Comparison of ENCODE assay signal across 8 cellular contexts in genomic region chr2:64839844-64840243, GRCh38.
DNase-seq lines count a peak whose midpoint lies in the region; ATAC-seq lines count a peak whose summit lies in the region.

No MANE protein-coding gene starts in this region.

- no peak overlapping the region for H2BK120ac ChIP-seq in mesenchymal stem cell (ENCODE audit: low read depth, low read length)

- H3K36me3 ChIP-seq in mesenchymal stem cell (ENCODE audit: control insufficient read depth in 1 of 2, insufficient read depth in 2 of 2, low read depth in 1 of 2, low read length in 2 of 2) (no peaks in the 10 kb centered on the region), HAP-1 (replicated peaks) (no peaks in the 10 kb centered on the region)

- peak; percentile 86 for ATAC-seq in HG02642 (IDR thresholded peaks at IDR 0.05; ENCODE audit: poor library complexity, unreplicated experiment)

- H2AK5ac ChIP-seq in mesenchymal stem cell (ENCODE audit: low read length, severe bottlenecking): peak overlapping the region; percentile 35

- peak overlapping the region; percentile 10 for H4K91ac ChIP-seq in mesenchymal stem cell (ENCODE audit: low read length)

- H3K4me1 ChIP-seq in mesenchymal stem cell (ENCODE audit: control insufficient read depth, insufficient read depth, low read depth, low read length): peaks cover 14% of the 10 kb centered on the region
- H3K4me1 ChIP-seq in HAP-1: 0 out of 2 replicates have a peak, but pooled peaks cover 2% of the 10 kb centered on the region

- H4K8ac ChIP-seq in mesenchymal stem cell (ENCODE audit: low read length): no peak overlapping the region

- no peak overlapping the region for H3K4ac ChIP-seq in mesenchymal stem cell (ENCODE audit: low read depth in 1 of 2, low read length in 2 of 2)

- peak overlapping the region in 1 of 2 experiments; percentile 74 for H2BK12ac ChIP-seq in mesenchymal stem cell (ENCODE audit: low read length in 2 of 2)

- no peak overlapping the region for H2BK15ac ChIP-seq in mesenchymal stem cell (ENCODE audit: low read depth, poor library complexity, severe bottlenecking)

- in situ Hi-C loops in HAP-1 (cut with MboI; ENCODE audit: low sequenced_read_pairs): no loop called here
- in situ Hi-C loops in G401 (cut with HindIII; ENCODE audit: low sequenced_read_pairs): no loop called here

- no peak overlapping the region for H3K4me2 ChIP-seq in mesenchymal stem cell (ENCODE audit: low read length, poor library complexity, severe bottlenecking)

- H2AFZ ChIP-seq in mesenchymal stem cell (ENCODE audit: low read depth, low read length): no peak overlapping the region

- H3K4me3 ChIP-seq in mesenchymal stem cell (ENCODE audit: insufficient read depth in 1 of 2, low read depth in 1 of 2, low read length in 2 of 2) (no peak overlapping the region), HAP-1 (no peak overlapping the region)

- no peak overlapping the region for H3K23ac ChIP-seq in mesenchymal stem cell (ENCODE audit: low read length in 2 of 2)

- no peaks in the 10 kb centered on the region for H3K79me1 ChIP-seq in mesenchymal stem cell (replicated peaks; ENCODE audit: low read length, poor library complexity, severe bottlenecking)

- H3K27ac ChIP-seq in mesenchymal stem cell (ENCODE audit: low read length, poor library complexity, severe bottlenecking): peak overlapping the region; percentile 23

- H3K9ac ChIP-seq in mesenchymal stem cell (ENCODE audit: low read length): peak overlapping the region; percentile 89

- H3K18ac ChIP-seq in mesenchymal stem cell (ENCODE audit: low read depth in 1 of 2, low read length in 2 of 2): no peak overlapping the region

- H3K9me3 ChIP-seq in mesenchymal stem cell (ENCODE audit: control insufficient read depth, low read length) (no peaks in the 10 kb centered on the region), HAP-1 (no peaks in the 10 kb centered on the region)

- 90% methylated on average over 6 of the region's 6 CpGs for WGBS in mesenchymal stem cell

- no peak overlapping the region for H2BK5ac ChIP-seq in mesenchymal stem cell (ENCODE audit: low read depth, low read length, poor library complexity, severe bottlenecking)

- DNase-seq in NCI-H345 (lab: John Stamatoyannopoulos, UW) (peak; percentile 32), NCI-H345 treated with DMSO at 0.1 percent for 48 hours (lab: John Stamatoyannopoulos, UW; ENCODE audit: unreplicated experiment) (no peak), NOMO-1 treated with DMSO at 0.1 percent for 48 hours (lab: John Stamatoyannopoulos, UW; ENCODE audit: unreplicated experiment) (peak; percentile 41), mesenchymal stem cell (no peak), HAP-1 (ENCODE audit: low spot score in 2 of 2) (no peak), G401 (ENCODE audit: low spot score) (no peak), DMS153 (lab: John Stamatoyannopoulos, UW) (no peak)

- H3K27me3 ChIP-seq in mesenchymal stem cell (ENCODE audit: control insufficient read depth in 1 of 2, insufficient read depth in 1 of 2, low read length in 2 of 2) (no peaks in the 10 kb centered on the region), HAP-1 (ENCODE audit: low read depth) (no peaks in the 10 kb centered on the region)

- H3K14ac ChIP-seq in mesenchymal stem cell (ENCODE audit: low read length in 2 of 2): no peak overlapping the region

Comparison
In these comparisons a context has a peak if more than half of its experiments do, and no peak if none do; other contexts are left out.
1. DNase-seq: peak in NCI-H345 (single experiment) and NOMO-1 treated with DMSO at 0.1 percent for 48 hours (single experiment); none in NCI-H345 treated with DMSO at 0.1 percent for 48 hours (single experiment), mesenchymal stem cell (single experiment), HAP-1 (0 of 2), G401 (single experiment) and DMS153 (single experiment).